In the genomic region with DNA sequence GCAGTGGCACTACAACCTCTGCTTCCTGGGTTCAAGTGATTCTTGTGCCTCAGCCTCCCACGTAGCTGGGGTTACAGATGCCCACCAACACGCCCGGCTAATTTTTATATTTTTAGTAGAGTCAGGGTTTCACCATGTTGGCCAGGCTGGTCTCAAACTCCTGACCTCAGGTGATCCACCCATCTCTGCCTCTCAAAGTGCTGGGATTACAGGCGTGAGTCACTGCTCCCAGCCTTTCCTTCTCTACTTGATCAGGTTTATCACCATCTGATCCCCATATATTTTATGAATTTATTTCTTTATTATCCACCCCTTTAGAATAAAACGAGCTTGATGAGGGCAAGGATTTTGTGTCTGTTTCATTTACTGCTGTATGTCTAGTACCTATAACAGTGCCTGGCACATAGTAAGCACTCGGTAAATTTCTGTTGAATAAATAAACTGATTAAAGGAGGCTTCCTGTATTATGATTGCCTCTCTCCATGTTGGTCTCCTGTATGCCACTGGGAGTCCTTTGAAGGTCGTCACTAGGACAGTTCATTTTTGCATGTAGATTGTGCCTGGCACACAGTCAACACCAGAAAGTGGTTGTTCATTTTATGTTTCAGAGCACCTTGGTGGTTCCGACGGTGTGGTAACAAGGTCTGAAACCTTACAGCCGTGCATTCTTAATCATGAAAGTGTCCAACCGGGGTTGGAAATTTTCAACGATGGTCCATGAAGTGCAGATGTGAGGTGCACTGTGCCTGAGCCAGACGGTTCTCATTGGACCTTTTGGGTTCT, we compare ENCODE assay signal across 2 cellular contexts.
TF ChIP-seq lines count a peak whose summit lies in the region.

No MANE protein-coding gene starts in this region.

TF ChIP-seq in HCT116, 20 proteins besides CTCF, POLR2A, EP300 and RAD21:
- TF ChIP-seq YY1 (IDR thresholded peaks at IDR 0.05; ENCODE audit: extremely low read depth, insufficient replicate concordance, low read depth, low read length) (no peak), ELF1 (IDR thresholded peaks at IDR 0.05; ENCODE audit: borderline replicate concordance, low read depth) (no peak), CBX3 (IDR thresholded peaks at IDR 0.05; ENCODE audit: low read depth) (no peak), POLR2AphosphoS5 (IDR thresholded peaks at IDR 0.05; ENCODE audit: low read depth, low read length) (no peak), JUND (IDR thresholded peaks at IDR 0.05) (no peak), MAX (IDR thresholded peaks at IDR 0.05) (no peak), ZNF274 (IDR thresholded peaks at IDR 0.05; ENCODE audit: low read depth, low read length) (no peak), SP1 (IDR thresholded peaks at IDR 0.05; ENCODE audit: low read depth) (no peak), EGR1 (IDR thresholded peaks at IDR 0.05; ENCODE audit: low read depth) (no peak), EZH2 (IDR thresholded peaks at IDR 0.05) (no peak), FOSL1 (IDR thresholded peaks at IDR 0.05; ENCODE audit: low read depth) (no peak), TCF7L2 (IDR thresholded peaks at IDR 0.05; ENCODE audit: borderline replicate concordance, extremely low read depth, insufficient read depth, insufficient read length) (no peak), ZBTB33 (IDR thresholded peaks at IDR 0.05; ENCODE audit: extremely low read depth, insufficient replicate concordance, low read length) (no peak), EZH2phosphoT487 (IDR thresholded peaks at IDR 0.05; ENCODE audit: borderline replicate concordance) (no peak), SIN3A (IDR thresholded peaks at IDR 0.05; ENCODE audit: low read depth) (no peak), CEBPB (IDR thresholded peaks at IDR 0.05; ENCODE audit: low read depth) (no peak)
- TF ChIP-seq, protein P1, sequence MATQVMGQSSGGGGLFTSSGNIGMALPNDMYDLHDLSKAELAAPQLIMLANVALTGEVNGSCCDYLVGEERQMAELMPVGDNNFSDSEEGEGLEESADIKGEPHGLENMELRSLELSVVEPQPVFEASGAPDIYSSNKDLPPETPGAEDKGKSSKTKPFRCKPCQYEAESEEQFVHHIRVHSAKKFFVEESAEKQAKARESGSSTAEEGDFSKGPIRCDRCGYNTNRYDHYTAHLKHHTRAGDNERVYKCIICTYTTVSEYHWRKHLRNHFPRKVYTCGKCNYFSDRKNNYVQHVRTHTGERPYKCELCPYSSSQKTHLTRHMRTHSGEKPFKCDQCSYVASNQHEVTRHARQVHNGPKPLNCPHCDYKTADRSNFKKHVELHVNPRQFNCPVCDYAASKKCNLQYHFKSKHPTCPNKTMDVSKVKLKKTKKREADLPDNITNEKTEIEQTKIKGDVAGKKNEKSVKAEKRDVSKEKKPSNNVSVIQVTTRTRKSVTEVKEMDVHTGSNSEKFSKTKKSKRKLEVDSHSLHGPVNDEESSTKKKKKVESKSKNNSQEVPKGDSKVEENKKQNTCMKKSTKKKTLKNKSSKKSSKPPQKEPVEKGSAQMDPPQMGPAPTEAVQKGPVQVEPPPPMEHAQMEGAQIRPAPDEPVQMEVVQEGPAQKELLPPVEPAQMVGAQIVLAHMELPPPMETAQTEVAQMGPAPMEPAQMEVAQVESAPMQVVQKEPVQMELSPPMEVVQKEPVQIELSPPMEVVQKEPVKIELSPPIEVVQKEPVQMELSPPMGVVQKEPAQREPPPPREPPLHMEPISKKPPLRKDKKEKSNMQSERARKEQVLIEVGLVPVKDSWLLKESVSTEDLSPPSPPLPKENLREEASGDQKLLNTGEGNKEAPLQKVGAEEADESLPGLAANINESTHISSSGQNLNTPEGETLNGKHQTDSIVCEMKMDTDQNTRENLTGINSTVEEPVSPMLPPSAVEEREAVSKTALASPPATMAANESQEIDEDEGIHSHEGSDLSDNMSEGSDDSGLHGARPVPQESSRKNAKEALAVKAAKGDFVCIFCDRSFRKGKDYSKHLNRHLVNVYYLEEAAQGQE (IDR thresholded peaks at IDR 0.05; ENCODE audit: low read depth) = no peak

TF ChIP-seq in GM12878, 131 proteins besides CTCF, POLR2A, EP300 and RAD21:
- TF ChIP-seq, protein P2, sequence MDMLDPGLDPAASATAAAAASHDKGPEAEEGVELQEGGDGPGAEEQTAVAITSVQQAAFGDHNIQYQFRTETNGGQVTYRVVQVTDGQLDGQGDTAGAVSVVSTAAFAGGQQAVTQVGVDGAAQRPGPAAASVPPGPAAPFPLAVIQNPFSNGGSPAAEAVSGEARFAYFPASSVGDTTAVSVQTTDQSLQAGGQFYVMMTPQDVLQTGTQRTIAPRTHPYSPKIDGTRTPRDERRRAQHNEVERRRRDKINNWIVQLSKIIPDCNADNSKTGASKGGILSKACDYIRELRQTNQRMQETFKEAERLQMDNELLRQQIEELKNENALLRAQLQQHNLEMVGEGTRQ (IDR thresholded peaks at IDR 0.05; ENCODE audit: borderline replicate concordance, low read depth, low read length) = no peak
- no peak for TF ChIP-seq ZNF592 (IDR thresholded peaks at IDR 0.05)
- no peak for TF ChIP-seq JUNB (IDR thresholded peaks at IDR 0.05)
- TF ChIP-seq JUND (IDR thresholded peaks at IDR 0.05; ENCODE audit: low read depth, low read length) = no peak
- TF ChIP-seq, protein P3, sequence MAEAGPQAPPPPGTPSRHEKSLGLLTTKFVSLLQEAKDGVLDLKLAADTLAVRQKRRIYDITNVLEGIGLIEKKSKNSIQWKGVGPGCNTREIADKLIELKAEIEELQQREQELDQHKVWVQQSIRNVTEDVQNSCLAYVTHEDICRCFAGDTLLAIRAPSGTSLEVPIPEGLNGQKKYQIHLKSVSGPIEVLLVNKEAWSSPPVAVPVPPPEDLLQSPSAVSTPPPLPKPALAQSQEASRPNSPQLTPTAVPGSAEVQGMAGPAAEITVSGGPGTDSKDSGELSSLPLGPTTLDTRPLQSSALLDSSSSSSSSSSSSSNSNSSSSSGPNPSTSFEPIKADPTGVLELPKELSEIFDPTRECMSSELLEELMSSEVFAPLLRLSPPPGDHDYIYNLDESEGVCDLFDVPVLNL (IDR thresholded peaks at IDR 0.05; ENCODE audit: low read depth, low read length) = no peak
- no peak for TF ChIP-seq RAD51 (IDR thresholded peaks at IDR 0.05)
- TF ChIP-seq FOXK2 (IDR thresholded peaks at IDR 0.05) = no peak
- TF ChIP-seq EZH2 (IDR thresholded peaks at IDR 0.05; ENCODE audit: borderline replicate concordance, control insufficient read depth, low read depth, low read length) = no peak
- no peak for TF ChIP-seq TCF7 (IDR thresholded peaks at IDR 0.05; ENCODE audit: borderline replicate concordance)
- TF ChIP-seq KLF5 (IDR thresholded peaks at IDR 0.05; ENCODE audit: partially characterized antibody) = no peak
- no peak for TF ChIP-seq ZNF384 (IDR thresholded peaks at IDR 0.05; ENCODE audit: borderline replicate concordance, low read depth, low read length)
- TF ChIP-seq GABPA (IDR thresholded peaks at IDR 0.05; ENCODE audit: low read depth) = no peak
- TF ChIP-seq ZBTB33 (IDR thresholded peaks at IDR 0.05) = no peak
- TF ChIP-seq, protein P4, sequence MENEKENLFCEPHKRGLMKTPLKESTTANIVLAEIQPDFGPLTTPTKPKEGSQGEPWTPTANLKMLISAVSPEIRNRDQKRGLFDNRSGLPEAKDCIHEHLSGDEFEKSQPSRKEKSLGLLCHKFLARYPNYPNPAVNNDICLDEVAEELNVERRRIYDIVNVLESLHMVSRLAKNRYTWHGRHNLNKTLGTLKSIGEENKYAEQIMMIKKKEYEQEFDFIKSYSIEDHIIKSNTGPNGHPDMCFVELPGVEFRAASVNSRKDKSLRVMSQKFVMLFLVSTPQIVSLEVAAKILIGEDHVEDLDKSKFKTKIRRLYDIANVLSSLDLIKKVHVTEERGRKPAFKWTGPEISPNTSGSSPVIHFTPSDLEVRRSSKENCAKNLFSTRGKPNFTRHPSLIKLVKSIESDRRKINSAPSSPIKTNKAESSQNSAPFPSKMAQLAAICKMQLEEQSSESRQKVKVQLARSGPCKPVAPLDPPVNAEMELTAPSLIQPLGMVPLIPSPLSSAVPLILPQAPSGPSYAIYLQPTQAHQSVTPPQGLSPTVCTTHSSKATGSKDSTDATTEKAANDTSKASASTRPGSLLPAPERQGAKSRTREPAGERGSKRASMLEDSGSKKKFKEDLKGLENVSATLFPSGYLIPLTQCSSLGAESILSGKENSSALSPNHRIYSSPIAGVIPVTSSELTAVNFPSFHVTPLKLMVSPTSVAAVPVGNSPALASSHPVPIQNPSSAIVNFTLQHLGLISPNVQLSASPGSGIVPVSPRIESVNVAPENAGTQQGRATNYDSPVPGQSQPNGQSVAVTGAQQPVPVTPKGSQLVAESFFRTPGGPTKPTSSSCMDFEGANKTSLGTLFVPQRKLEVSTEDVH (IDR thresholded peaks at IDR 0.05; ENCODE audit: low read depth, partially characterized antibody) = no peak
- no peak for TF ChIP-seq STAT1 (conservative IDR thresholded peaks at IDR 0.05)
- TF ChIP-seq FOS (IDR thresholded peaks at IDR 0.05; ENCODE audit: borderline replicate concordance, extremely low read depth, insufficient read length) = no peak
- no peak for TF ChIP-seq BHLHE40 (IDR thresholded peaks at IDR 0.05; ENCODE audit: borderline replicate concordance in 1 of 2, low read depth in 2 of 2, low read length in 1 of 2)
- no peak for TF ChIP-seq MLLT1 (IDR thresholded peaks at IDR 0.05)
